Comparison of ENCODE assay signal across 7 cellular contexts in the genomic region with DNA sequence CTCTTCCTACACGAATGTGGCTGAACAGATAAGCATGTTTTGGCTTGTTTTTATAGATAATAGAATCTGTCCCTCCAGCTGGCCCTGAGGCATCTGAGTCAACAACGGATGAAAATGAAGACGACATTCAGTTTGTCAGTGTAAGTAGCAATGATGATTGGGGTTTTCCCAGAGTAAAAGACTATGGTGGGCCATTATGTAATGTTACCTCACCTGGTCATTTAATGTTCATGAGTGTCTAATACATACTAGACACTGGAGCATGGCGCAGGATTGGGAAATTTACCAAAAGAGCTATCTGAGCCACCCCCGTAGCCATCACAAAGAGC. TPM values are rescaled to one million over a fixed set of nuclear protein-coding genes. Genes with fewer than 3 reads are reported as not detected.
DNase-seq lines count a peak whose midpoint lies in the region; ATAC-seq and TF ChIP-seq lines count a peak whose summit lies in the region.
"Not testable (repeated sequence)": the region's sequence is repeated elsewhere in the genome, so short reads cannot be mapped to it uniquely, and the experiment has no call there.

No MANE protein-coding gene starts in this region.

- H3K4me1 Mint-ChIP-seq in activated B cell treated with CpG ODN at 0.5 μM for 24 hours = peaks cover 21% of the 10 kb centered on the region

- not testable (repeated sequence) for DNase-seq in activated B cell treated with CpG ODN at 0.5 μM for 24 hours, foreskin keratinocyte

- peak; percentile 21 for ATAC-seq in GM18519 (IDR thresholded peaks at IDR 0.05; ENCODE audit: low FRiP score, unreplicated experiment)
- peak; percentile 25 for ATAC-seq in GM19395 (IDR thresholded peaks at IDR 0.05; ENCODE audit: unreplicated experiment)
- ATAC-seq in GM21717 (IDR thresholded peaks at IDR 0.05; ENCODE audit: unreplicated experiment) = peak; percentile 22
- ATAC-seq in HG02938 (IDR thresholded peaks at IDR 0.05; ENCODE audit: unreplicated experiment) = peak; percentile 32
- peak; percentile 27 for ATAC-seq in HG03342 (IDR thresholded peaks at IDR 0.05; ENCODE audit: unreplicated experiment)
- ATAC-seq in activated B cell treated with CpG ODN at 0.5 μM for 24 hours (ENCODE audit: low read depth) = peak; percentile 16
- peak; percentile 85 for ATAC-seq in foreskin keratinocyte

- not testable (repeated sequence) for H3K27ac Mint-ChIP-seq in activated B cell treated with CpG ODN at 0.5 μM for 24 hours

- POLR2A ChIA-PET in activated B cell treated with CpG ODN at 0.5 μM for 24 hours (lab: Charles Lee) = not testable (repeated sequence)

- H3K4me1 ChIP-seq in foreskin keratinocyte = peaks cover 18% of the 10 kb centered on the region

- intact Hi-C loops in activated B cell treated with CpG ODN at 0.5 μM for 24 hours (cut with micrococcal nuclease) = loop anchor here (5.0 kb wide), 2 partner anchors 175 to 270 kb away; partner anchors contain the start of genes PRIM2 and RAB23

- peaks cover 33% of the 10 kb centered on the region for H3K36me3 Mint-ChIP-seq in activated B cell treated with CpG ODN at 0.5 μM for 24 hours (ENCODE audit: low read depth)

- H3K27ac ChIP-seq in foreskin keratinocyte = not testable (repeated sequence)

- not testable (repeated sequence) for H3K4me3 Mint-ChIP-seq in activated B cell treated with CpG ODN at 0.5 μM for 24 hours

- CTCF ChIA-PET in activated B cell treated with CpG ODN at 0.5 μM for 24 hours (lab: Charles Lee) = not testable (repeated sequence)

- H3K27me3 ChIP-seq in foreskin keratinocyte = not testable (repeated sequence)

- not testable (repeated sequence) for H3K9me3 Mint-ChIP-seq in activated B cell treated with CpG ODN at 0.5 μM for 24 hours

- H3K27me3 Mint-ChIP-seq in activated B cell treated with CpG ODN at 0.5 μM for 24 hours = not testable (repeated sequence)

- TF ChIP-seq CTCF in activated B cell treated with CpG ODN at 0.5 μM for 24 hours (IDR thresholded peaks at IDR 0.05); foreskin keratinocyte (conservative IDR thresholded peaks at IDR 0.05): not testable (repeated sequence)

RNA-seq across cellular contexts. Expression of gene KIAA1586, which starts 0.7 kb away (rescaled TPM):
- total RNA-seq in activated B cell treated with CpG ODN at 0.5 μM for 24 hours (12.7 and 15.2 TPM in 2 replicates), foreskin keratinocyte (12.4 and 13.1 TPM in 2 replicates)
- 5.2 and 6.7 TPM in 2 replicates for polyA plus RNA-seq in foreskin keratinocyte

RNA-seq across cellular contexts. Expression of gene ZNF451, which starts 42.8 kb away (rescaled TPM):
- total RNA-seq in activated B cell treated with CpG ODN at 0.5 μM for 24 hours = 66.9 and 71.9 TPM in 2 replicates
- total RNA-seq in foreskin keratinocyte = 40.9 and 43.4 TPM in 2 replicates
- polyA plus RNA-seq in foreskin keratinocyte = 5.7 and 6.5 TPM in 2 replicates

Comparison
In these comparisons a context has a peak if more than half of its experiments do, and no peak if none do; other contexts are left out.
1. ATAC-seq: peak in every context shown above with its lines; median percentile 85 in foreskin keratinocyte; 32 in HG02938; 27 in HG03342; 25 in GM19395; 22 in GM21717; 21 in GM18519; 16 in activated B cell treated with CpG ODN at 0.5 μM for 24 hours.